ENCODE assay signal across 9 cellular contexts in the genomic region with DNA sequence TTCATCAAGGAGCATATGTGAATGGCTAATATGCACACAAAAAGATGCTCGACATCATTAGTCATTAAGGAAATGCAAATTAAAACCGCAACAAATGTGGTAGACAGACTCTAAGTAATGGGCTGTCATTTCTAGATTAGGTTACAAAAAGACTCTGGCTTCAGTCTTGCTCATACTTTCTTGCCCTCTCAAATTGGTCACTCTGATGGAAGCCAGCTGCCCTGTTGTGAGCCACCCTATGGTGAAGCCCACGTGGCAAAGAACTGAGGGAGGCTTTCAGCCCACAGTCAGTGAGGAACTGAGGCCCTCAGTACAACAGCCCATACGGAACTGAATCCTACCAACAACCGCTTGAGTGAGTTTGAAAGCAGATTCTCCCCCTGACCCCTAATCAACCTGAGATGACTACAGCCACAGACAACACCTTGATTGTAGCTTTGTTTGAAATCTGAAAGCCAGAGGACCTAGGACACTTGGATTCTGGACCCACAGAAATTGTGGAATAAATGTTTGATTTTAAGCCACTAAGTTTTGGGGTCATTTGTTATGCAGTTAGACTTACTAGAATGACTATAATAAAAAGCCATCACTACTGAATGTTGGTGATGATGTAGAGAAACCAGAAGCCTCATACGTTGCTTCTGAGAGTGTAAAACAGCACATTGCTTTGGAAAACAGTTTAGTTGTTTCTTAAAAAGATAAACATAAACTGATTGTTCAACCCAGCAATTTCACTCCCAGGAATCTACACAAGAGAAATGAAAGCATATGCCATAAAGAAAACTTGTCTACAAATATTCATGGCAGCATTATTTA. TPM values are rescaled to one million over a fixed set of nuclear protein-coding genes. Genes with fewer than 3 reads are reported as not detected.
DNase-seq lines count a peak whose midpoint lies in the region; ATAC-seq and TF ChIP-seq lines count a peak whose summit lies in the region.
"Had no signal": no experiment of that assay in that cellular context is flagged by ENCODE, and none has a peak within 500 bp of the region (broad histone marks: within the 10 kb centered on the region; RNA-seq: fewer than 3 reads in every experiment).

No MANE protein-coding gene starts in this region.

- TF ChIP-seq POLR2A in suprapubic skin (IDR thresholded peaks at IDR 0.05): no peak

- no peaks in the 10 kb centered on the region for H3K9me3 Mint-ChIP-seq in mesothelial cell of epicardium

- DNase-seq in fibroblast of pulmonary artery (ENCODE audit: low read depth) (peak; percentile 9), mesothelial cell of epicardium (ENCODE audit: low spot score in 2 of 2, unreplicated experiment in 2 of 2) (no peak), 8988T (no peak), superior temporal gyrus (ENCODE audit: extremely low spot score) (no peak), suprapubic skin (ENCODE audit: low spot score in 2 of 2) (no peak)
- DNase-seq: upper lobe of left lung had no signal

- no peaks in the 10 kb centered on the region for H3K4me1 ChIP-seq in suprapubic skin
- H3K4me1 ChIP-seq: upper lobe of left lung had no signal

- no peak overlapping the region for H3K4me3 ChIP-seq in fibroblast of pulmonary artery (replicated peaks; ENCODE audit: low read depth, low read length)
- no peak overlapping the region for H3K4me3 ChIP-seq in suprapubic skin
- H3K4me3 ChIP-seq: upper lobe of left lung had no signal

- H3K9me3 ChIP-seq in suprapubic skin: no peaks in the 10 kb centered on the region
- H3K9me3 ChIP-seq: upper lobe of left lung had no signal

- no peak overlapping the region for H3K27ac ChIP-seq in suprapubic skin
- H3K27ac ChIP-seq: upper lobe of left lung had no signal

- H3K4me1 Mint-ChIP-seq in mesothelial cell of epicardium: peaks cover 14% of the 10 kb centered on the region

- H3K27ac Mint-ChIP-seq in mesothelial cell of epicardium: no peak overlapping the region

- ATAC-seq in GM18517 (IDR thresholded peaks at IDR 0.05; ENCODE audit: unreplicated experiment) (peak; percentile 95), GM21528 (IDR thresholded peaks at IDR 0.05; ENCODE audit: low FRiP score, unreplicated experiment) (peak; percentile 88), HG03521 (IDR thresholded peaks at IDR 0.05; ENCODE audit: unreplicated experiment) (peak; percentile 93)

- WGBS in suprapubic skin: 82% methylated on average over 5 of the region's 6 CpGs

- no peak for TF ChIP-seq CTCF in fibroblast of pulmonary artery (IDR thresholded peaks at IDR 0.05; ENCODE audit: low read length, missing control alignments)
- no peak for TF ChIP-seq CTCF in mesothelial cell of epicardium (IDR thresholded peaks at IDR 0.05; ENCODE audit: unreplicated experiment)
- no peak for TF ChIP-seq CTCF in suprapubic skin (IDR thresholded peaks at IDR 0.05)

- no peak overlapping the region for H3K4me3 Mint-ChIP-seq in mesothelial cell of epicardium

- no peaks in the 10 kb centered on the region for H3K27me3 ChIP-seq in suprapubic skin
- H3K27me3 ChIP-seq: upper lobe of left lung had no signal

- peaks cover 3% of the 10 kb centered on the region for H3K36me3 Mint-ChIP-seq in mesothelial cell of epicardium

- peaks cover 3% of the 10 kb centered on the region for H3K36me3 ChIP-seq in suprapubic skin

- no peak for TF ChIP-seq EP300 in suprapubic skin (IDR thresholded peaks at IDR 0.05)

- H3K27me3 Mint-ChIP-seq in mesothelial cell of epicardium (ENCODE audit: low read depth): no peaks in the 10 kb centered on the region

RNA-seq across cellular contexts. Expression of gene EHHADH, which starts 45.7 kb away (rescaled TPM):
- 5.0 to 7.8 TPM (median 5.9 TPM) in 3 replicates for total RNA-seq in mesothelial cell of epicardium
- 1 to 10 TPM; 4.8 to 7.1 (median 6.3) TPM for total RNA-seq in suprapubic skin

RNA-seq across cellular contexts. Expression of gene C3orf70, which starts 55.3 kb away (rescaled TPM):
- total RNA-seq in mesothelial cell of epicardium: 2.8 to 3.2 TPM (median 3.0 TPM) in 3 replicates
- total RNA-seq in suprapubic skin: 1 to 10 TPM; 3.6 to 8.5 (median 5.0) TPM
